Comparison of ENCODE assay signal across 8 cellular contexts in the genomic region with DNA sequence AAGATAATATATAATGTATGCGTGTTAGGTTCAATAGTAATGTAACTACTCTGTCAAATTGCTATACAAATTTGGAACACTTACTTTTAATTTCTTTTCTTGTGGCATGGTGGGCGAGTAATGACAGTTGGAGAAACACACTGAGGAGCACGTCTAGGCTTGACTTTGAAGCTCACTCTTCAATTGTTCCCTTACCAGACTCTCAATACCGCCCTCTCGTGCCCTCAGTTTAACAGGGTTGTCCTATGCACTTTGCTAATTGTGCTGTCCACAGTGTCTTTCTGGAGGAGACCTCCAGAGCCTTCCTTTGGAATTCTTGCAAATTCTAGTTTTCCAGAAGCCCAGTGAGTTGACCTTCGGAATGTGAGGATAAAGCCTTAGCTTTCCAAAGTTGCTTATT.
DNase-seq lines count a peak whose midpoint lies in the region; ATAC-seq and TF ChIP-seq lines count a peak whose summit lies in the region.
"Had no signal": no experiment of that assay in that cellular context is flagged by ENCODE, and none has a peak within 500 bp of the region (broad histone marks: within the 10 kb centered on the region; RNA-seq: fewer than 3 reads in every experiment).

No MANE protein-coding gene starts in this region.

- no peak overlapping the region for H3K4me3 Mint-ChIP-seq in WTC11
- no peak overlapping the region for H3K4me3 Mint-ChIP-seq in neural crest cell
- H3K4me3 Mint-ChIP-seq in activated CD4-positive, alpha-beta T cell treated with anti-CD3 and anti-CD28 coated beads, Interleukin-2, amount 10 ng/mL, durations not matched to agents 24 days and 14 days = no peak overlapping the region

- peak; percentile 75 for ATAC-seq in WTC11
- ATAC-seq in HG02870 (IDR thresholded peaks at IDR 0.05; ENCODE audit: unreplicated experiment) = no peak

- intact Hi-C loops in activated CD4-positive, alpha-beta T cell treated with anti-CD3 and anti-CD28 coated beads, Interleukin-2, amount 10 ng/mL, durations not matched to agents 24 days and 14 days (cut with micrococcal nuclease) = no loop called here

- TF ChIP-seq CTCF in LNCAP (IDR thresholded peaks at IDR 0.05) (peak; percentile 40; the same call in 1 of the 2 replicates), WTC11 (IDR thresholded peaks at IDR 0.05) (no peak), neural crest cell (conservative IDR thresholded peaks at IDR 0.05) (peak; percentile 25)

- H3K9me3 Mint-ChIP-seq in WTC11 (peaks cover 23% of the 10 kb centered on the region), neural crest cell (peaks cover 4% of the 10 kb centered on the region)
- H3K9me3 Mint-ChIP-seq in activated CD4-positive, alpha-beta T cell treated with anti-CD3 and anti-CD28 coated beads, Interleukin-2, amount 10 ng/mL, durations not matched to agents 24 days and 14 days = no peaks in the 10 kb centered on the region

- POLR2A ChIA-PET in WTC11 (lab: Charles Lee) = no interaction called here

- H3K27me3 Mint-ChIP-seq in WTC11 (ENCODE audit: low read depth) (no peaks in the 10 kb centered on the region; the same call in 1 of the 2 replicates), neural crest cell (ENCODE audit: low read depth) (peaks cover 14% of the 10 kb centered on the region)
- no peaks in the 10 kb centered on the region for H3K27me3 Mint-ChIP-seq in activated CD4-positive, alpha-beta T cell treated with anti-CD3 and anti-CD28 coated beads, Interleukin-2, amount 10 ng/mL, durations not matched to agents 24 days and 14 days

- DNase-seq in GM03348 (ENCODE audit: low spot score) = peak; percentile 37
- peak; percentile 25 for DNase-seq in WTC11 (ENCODE audit: low spot score)
- DNase-seq in neural crest cell (ENCODE audit: low read depth, low spot score) = peak; percentile 2
- no peak for DNase-seq in Ammon's horn (ENCODE audit: low spot score)
- DNase-seq in activated CD4-positive, alpha-beta T cell treated with anti-CD3 and anti-CD28 coated beads, Interleukin-2, amount 10 ng/mL, durations not matched to agents 24 days and 14 days = no peak
- DNase-seq: KBM-7 had no signal

- H3K4me1 Mint-ChIP-seq in WTC11 = peaks cover 14% of the 10 kb centered on the region
- no peaks in the 10 kb centered on the region for H3K4me1 Mint-ChIP-seq in neural crest cell
- H3K4me1 Mint-ChIP-seq in activated CD4-positive, alpha-beta T cell treated with anti-CD3 and anti-CD28 coated beads, Interleukin-2, amount 10 ng/mL, durations not matched to agents 24 days and 14 days = no peaks in the 10 kb centered on the region

- CTCF ChIA-PET in WTC11 (lab: Charles Lee) = interaction anchor here (1.0 kb wide), 1 partner anchor 9 kb away, joined by 3 read pairs; no protein-coding TSS in a partner anchor

- H3K27ac Mint-ChIP-seq in WTC11 = no peak overlapping the region
- H3K27ac Mint-ChIP-seq in neural crest cell (ENCODE audit: unreplicated experiment) = no peak overlapping the region
- H3K27ac Mint-ChIP-seq in activated CD4-positive, alpha-beta T cell treated with anti-CD3 and anti-CD28 coated beads, Interleukin-2, amount 10 ng/mL, durations not matched to agents 24 days and 14 days = no peak overlapping the region

- H3K36me3 Mint-ChIP-seq in WTC11 = no peaks in the 10 kb centered on the region
- no peaks in the 10 kb centered on the region for H3K36me3 Mint-ChIP-seq in neural crest cell (ENCODE audit: low read depth)
- H3K36me3 Mint-ChIP-seq in activated CD4-positive, alpha-beta T cell treated with anti-CD3 and anti-CD28 coated beads, Interleukin-2, amount 10 ng/mL, durations not matched to agents 24 days and 14 days (ENCODE audit: low read depth) = no peaks in the 10 kb centered on the region

TF ChIP-seq in WTC11, 78 proteins besides CTCF, POLR2A, EP300 and RAD21:
- TF ChIP-seq ETV6 (CRISPR knock-in tag; IDR thresholded peaks at IDR 0.05) = no peak
- TF ChIP-seq, protein P1, sequence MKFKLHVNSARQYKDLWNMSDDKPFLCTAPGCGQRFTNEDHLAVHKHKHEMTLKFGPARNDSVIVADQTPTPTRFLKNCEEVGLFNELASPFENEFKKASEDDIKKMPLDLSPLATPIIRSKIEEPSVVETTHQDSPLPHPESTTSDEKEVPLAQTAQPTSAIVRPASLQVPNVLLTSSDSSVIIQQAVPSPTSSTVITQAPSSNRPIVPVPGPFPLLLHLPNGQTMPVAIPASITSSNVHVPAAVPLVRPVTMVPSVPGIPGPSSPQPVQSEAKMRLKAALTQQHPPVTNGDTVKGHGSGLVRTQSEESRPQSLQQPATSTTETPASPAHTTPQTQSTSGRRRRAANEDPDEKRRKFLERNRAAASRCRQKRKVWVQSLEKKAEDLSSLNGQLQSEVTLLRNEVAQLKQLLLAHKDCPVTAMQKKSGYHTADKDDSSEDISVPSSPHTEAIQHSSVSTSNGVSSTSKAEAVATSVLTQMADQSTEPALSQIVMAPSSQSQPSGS (CRISPR knock-in tag; IDR thresholded peaks at IDR 0.05; ENCODE audit: borderline replicate concordance, low read depth) = no peak
- no peak for TF ChIP-seq OVOL2 (CRISPR knock-in tag; IDR thresholded peaks at IDR 0.05; ENCODE audit: borderline replicate concordance)
- no peak for TF ChIP-seq RELA (CRISPR knock-in tag; IDR thresholded peaks at IDR 0.05; ENCODE audit: borderline replicate concordance)
- TF ChIP-seq, protein P2, sequence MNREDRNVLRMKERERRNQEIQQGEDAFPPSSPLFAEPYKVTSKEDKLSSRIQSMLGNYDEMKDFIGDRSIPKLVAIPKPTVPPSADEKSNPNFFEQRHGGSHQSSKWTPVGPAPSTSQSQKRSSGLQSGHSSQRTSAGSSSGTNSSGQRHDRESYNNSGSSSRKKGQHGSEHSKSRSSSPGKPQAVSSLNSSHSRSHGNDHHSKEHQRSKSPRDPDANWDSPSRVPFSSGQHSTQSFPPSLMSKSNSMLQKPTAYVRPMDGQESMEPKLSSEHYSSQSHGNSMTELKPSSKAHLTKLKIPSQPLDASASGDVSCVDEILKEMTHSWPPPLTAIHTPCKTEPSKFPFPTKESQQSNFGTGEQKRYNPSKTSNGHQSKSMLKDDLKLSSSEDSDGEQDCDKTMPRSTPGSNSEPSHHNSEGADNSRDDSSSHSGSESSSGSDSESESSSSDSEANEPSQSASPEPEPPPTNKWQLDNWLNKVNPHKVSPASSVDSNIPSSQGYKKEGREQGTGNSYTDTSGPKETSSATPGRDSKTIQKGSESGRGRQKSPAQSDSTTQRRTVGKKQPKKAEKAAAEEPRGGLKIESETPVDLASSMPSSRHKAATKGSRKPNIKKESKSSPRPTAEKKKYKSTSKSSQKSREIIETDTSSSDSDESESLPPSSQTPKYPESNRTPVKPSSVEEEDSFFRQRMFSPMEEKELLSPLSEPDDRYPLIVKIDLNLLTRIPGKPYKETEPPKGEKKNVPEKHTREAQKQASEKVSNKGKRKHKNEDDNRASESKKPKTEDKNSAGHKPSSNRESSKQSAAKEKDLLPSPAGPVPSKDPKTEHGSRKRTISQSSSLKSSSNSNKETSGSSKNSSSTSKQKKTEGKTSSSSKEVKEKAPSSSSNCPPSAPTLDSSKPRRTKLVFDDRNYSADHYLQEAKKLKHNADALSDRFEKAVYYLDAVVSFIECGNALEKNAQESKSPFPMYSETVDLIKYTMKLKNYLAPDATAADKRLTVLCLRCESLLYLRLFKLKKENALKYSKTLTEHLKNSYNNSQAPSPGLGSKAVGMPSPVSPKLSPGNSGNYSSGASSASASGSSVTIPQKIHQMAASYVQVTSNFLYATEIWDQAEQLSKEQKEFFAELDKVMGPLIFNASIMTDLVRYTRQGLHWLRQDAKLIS (CRISPR knock-in tag; IDR thresholded peaks at IDR 0.05; ENCODE audit: borderline replicate concordance) = no peak
- TF ChIP-seq ZNF138 (CRISPR knock-in tag; conservative IDR thresholded peaks at IDR 0.05) = no peak
- no peak for TF ChIP-seq NR1H2 (CRISPR knock-in tag; IDR thresholded peaks at IDR 0.05)
- TF ChIP-seq, protein P3, sequence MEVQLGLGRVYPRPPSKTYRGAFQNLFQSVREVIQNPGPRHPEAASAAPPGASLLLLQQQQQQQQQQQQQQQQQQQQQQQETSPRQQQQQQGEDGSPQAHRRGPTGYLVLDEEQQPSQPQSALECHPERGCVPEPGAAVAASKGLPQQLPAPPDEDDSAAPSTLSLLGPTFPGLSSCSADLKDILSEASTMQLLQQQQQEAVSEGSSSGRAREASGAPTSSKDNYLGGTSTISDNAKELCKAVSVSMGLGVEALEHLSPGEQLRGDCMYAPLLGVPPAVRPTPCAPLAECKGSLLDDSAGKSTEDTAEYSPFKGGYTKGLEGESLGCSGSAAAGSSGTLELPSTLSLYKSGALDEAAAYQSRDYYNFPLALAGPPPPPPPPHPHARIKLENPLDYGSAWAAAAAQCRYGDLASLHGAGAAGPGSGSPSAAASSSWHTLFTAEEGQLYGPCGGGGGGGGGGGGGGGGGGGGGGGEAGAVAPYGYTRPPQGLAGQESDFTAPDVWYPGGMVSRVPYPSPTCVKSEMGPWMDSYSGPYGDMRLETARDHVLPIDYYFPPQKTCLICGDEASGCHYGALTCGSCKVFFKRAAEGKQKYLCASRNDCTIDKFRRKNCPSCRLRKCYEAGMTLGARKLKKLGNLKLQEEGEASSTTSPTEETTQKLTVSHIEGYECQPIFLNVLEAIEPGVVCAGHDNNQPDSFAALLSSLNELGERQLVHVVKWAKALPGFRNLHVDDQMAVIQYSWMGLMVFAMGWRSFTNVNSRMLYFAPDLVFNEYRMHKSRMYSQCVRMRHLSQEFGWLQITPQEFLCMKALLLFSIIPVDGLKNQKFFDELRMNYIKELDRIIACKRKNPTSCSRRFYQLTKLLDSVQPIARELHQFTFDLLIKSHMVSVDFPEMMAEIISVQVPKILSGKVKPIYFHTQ (CRISPR knock-in tag; IDR thresholded peaks at IDR 0.05) = no peak
- TF ChIP-seq, protein P4, sequence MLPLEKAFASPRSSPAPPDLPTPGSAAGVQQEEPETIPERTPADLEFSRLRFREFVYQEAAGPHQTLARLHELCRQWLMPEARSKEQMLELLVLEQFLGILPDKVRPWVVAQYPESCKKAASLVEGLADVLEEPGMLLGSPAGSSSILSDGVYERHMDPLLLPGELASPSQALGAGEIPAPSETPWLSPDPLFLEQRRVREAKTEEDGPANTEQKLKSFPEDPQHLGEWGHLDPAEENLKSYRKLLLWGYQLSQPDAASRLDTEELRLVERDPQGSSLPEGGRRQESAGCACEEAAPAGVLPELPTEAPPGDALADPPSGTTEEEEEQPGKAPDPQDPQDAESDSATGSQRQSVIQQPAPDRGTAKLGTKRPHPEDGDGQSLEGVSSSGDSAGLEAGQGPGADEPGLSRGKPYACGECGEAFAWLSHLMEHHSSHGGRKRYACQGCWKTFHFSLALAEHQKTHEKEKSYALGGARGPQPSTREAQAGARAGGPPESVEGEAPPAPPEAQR (CRISPR knock-in tag; IDR thresholded peaks at IDR 0.05) = no peak
- TF ChIP-seq, protein P5, sequence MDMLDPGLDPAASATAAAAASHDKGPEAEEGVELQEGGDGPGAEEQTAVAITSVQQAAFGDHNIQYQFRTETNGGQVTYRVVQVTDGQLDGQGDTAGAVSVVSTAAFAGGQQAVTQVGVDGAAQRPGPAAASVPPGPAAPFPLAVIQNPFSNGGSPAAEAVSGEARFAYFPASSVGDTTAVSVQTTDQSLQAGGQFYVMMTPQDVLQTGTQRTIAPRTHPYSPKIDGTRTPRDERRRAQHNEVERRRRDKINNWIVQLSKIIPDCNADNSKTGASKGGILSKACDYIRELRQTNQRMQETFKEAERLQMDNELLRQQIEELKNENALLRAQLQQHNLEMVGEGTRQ (CRISPR knock-in tag; IDR thresholded peaks at IDR 0.05) = no peak

Comparison
In these comparisons a context has a peak if more than half of its experiments do, and no peak if none do; other contexts are left out.
1. DNase-seq: peak in GM03348 (single experiment), WTC11 (single experiment) and neural crest cell (single experiment); none in Ammon's horn (single experiment) and activated CD4-positive, alpha-beta T cell treated with anti-CD3 and anti-CD28 coated beads, Interleukin-2, amount 10 ng/mL, durations not matched to agents 24 days and 14 days (single experiment).